In genomic region chr1:95384570-95384969, GRCh38 we compare ENCODE assay signal across 8 cellular contexts.
DNase-seq lines count a peak whose midpoint lies in the region; ATAC-seq and FAIRE-seq lines count a peak whose summit lies in the region.

No MANE protein-coding gene starts in this region.

- no peak for FAIRE-seq in HTR-8/SVneo (lab: Jason Lieb, UNC)

- no peak overlapping the region for H3K27ac Mint-ChIP-seq in activated CD4-positive, alpha-beta memory T cell treated with anti-CD3 and anti-CD28 coated beads, Interleukin-2, amount 10 ng/mL, durations not matched to agents 7 days and 5 days

- H3K9me3 Mint-ChIP-seq in activated CD4-positive, alpha-beta memory T cell treated with anti-CD3 and anti-CD28 coated beads, Interleukin-2, amount 10 ng/mL, durations not matched to agents 7 days and 5 days: no peaks in the 10 kb centered on the region

- DNase-seq in GM19240 (ENCODE audit: insufficient read length, low spot score) (peak; percentile 18), HTR-8/SVneo (ENCODE audit: insufficient read length, low spot score) (peak; percentile 3), left lobe of liver (ENCODE audit: low spot score) (no peak), NCI-H774 (lab: John Stamatoyannopoulos, UW) (no peak), NCI-H526 (lab: John Stamatoyannopoulos, UW) (no peak), NCI-H2107 (lab: John Stamatoyannopoulos, UW) (no peak)
- DNase-seq in activated CD4-positive, alpha-beta memory T cell treated with anti-CD3 and anti-CD28 coated beads, Interleukin-2, amount 10 ng/mL, durations not matched to agents 7 days and 5 days: peak; percentile 21

- ATAC-seq in left lobe of liver (peak; percentile 30), GM18861 (IDR thresholded peaks at IDR 0.05; ENCODE audit: unreplicated experiment) (no peak)

- POLR2A ChIA-PET in activated CD4-positive, alpha-beta memory T cell treated with anti-CD3 and anti-CD28 coated beads, Interleukin-2, amount 10 ng/mL, durations not matched to agents 7 days and 5 days (lab: Charles Lee): no interaction called here

- no peaks in the 10 kb centered on the region for H3K4me1 Mint-ChIP-seq in activated CD4-positive, alpha-beta memory T cell treated with anti-CD3 and anti-CD28 coated beads, Interleukin-2, amount 10 ng/mL, durations not matched to agents 7 days and 5 days

- H3K36me3 Mint-ChIP-seq in activated CD4-positive, alpha-beta memory T cell treated with anti-CD3 and anti-CD28 coated beads, Interleukin-2, amount 10 ng/mL, durations not matched to agents 7 days and 5 days (ENCODE audit: low read depth): no peaks in the 10 kb centered on the region

- no peak overlapping the region for H3K4me3 Mint-ChIP-seq in activated CD4-positive, alpha-beta memory T cell treated with anti-CD3 and anti-CD28 coated beads, Interleukin-2, amount 10 ng/mL, durations not matched to agents 7 days and 5 days

- no peaks in the 10 kb centered on the region for H3K27me3 Mint-ChIP-seq in activated CD4-positive, alpha-beta memory T cell treated with anti-CD3 and anti-CD28 coated beads, Interleukin-2, amount 10 ng/mL, durations not matched to agents 7 days and 5 days

- CTCF ChIA-PET in activated CD4-positive, alpha-beta memory T cell treated with anti-CD3 and anti-CD28 coated beads, Interleukin-2, amount 10 ng/mL, durations not matched to agents 7 days and 5 days (lab: Charles Lee): no interaction called here

Comparison
In these comparisons a context has a peak if more than half of its experiments do, and no peak if none do; other contexts are left out.
1. DNase-seq: peak in GM19240 (single experiment), HTR-8/SVneo (single experiment) and activated CD4-positive, alpha-beta memory T cell treated with anti-CD3 and anti-CD28 coated beads, Interleukin-2, amount 10 ng/mL, durations not matched to agents 7 days and 5 days (single experiment); none in left lobe of liver (single experiment), NCI-H774 (single experiment), NCI-H526 (0 of 2) and NCI-H2107 (single experiment).